ENCODE assay signal across 8 cellular contexts in the genomic region with DNA sequence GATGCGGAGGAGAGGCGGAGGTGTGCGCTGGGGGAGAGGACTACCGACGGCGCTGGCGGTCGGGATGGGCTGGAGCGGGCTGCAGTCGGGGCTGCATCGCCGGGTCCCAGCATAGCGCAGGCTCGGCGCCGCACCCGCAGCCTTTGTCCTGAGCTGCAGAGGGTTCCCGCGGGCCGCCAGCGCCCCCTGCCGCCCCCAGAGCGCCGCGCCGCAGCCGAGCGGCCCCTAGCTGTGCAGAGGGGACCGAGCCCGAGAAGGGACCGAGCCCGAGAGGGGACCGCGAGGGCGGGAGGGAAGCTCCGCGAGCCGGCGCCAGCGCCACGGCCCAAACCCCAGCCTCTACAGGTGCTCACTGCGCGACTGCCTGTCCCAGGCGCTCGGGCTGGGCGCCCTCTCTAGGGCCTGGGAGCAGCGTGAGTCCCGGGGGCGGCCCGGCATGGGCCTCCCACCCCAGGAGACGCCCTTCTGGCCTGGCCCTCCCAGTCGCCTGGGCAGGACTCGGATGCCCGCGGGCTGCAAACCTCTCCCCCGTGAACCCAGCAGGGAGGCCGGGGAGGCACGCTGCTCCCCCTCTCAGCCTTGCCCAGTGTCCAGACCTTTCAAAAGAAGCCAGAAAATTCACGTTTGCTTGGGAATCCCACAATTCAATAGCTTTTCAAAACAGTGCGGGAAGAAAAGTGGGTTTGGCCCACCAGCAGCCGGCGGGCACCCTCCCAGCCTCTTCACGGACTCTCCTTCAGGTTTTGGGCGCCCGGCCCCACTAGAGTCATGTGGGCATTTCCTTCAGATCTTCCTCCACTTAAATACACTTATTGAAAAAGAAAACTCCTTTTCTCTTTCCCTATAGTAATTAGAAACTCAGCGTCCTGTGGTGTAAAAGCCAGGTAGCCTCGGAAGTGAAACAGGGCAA.
DNase-seq lines count a peak whose midpoint lies in the region; ATAC-seq, FAIRE-seq and TF ChIP-seq lines count a peak whose summit lies in the region.

No MANE protein-coding gene starts in this region.

- peak overlapping the region in 1 of 2 donors; percentile 25 for H3K4me3 Mint-ChIP-seq in stimulated activated naive B cell treated with anti-CD40 and anti-IgM and Interleukin-4, amounts not matched to agents 10 μg/mL and 1 μg/mL and 100 μg/mL, for 72 hours

- peak overlapping the region; percentile 27 for H3K4me3 ChIP-seq in A673 (ENCODE audit: low read depth, low read length, poor library complexity, severe bottlenecking)

- TF ChIP-seq POLR2A in GM12891 (IDR thresholded peaks at IDR 0.05; ENCODE audit: low read depth, low read length), result no peak

- peak; percentile 72 for ATAC-seq in HG03175 (IDR thresholded peaks at IDR 0.05; ENCODE audit: unreplicated experiment)
- ATAC-seq in esophagus mucosa, result peak; percentile 85
- peak; percentile 94 to 96 for ATAC-seq in stimulated activated naive B cell treated with anti-CD40 and anti-IgM and Interleukin-4, amounts not matched to agents 10 μg/mL and 1 μg/mL and 100 μg/mL, for 72 hours (replicated peaks)

- peaks cover 56% of the 10 kb centered on the region for H3K27me3 ChIP-seq in A673 (replicated peaks; ENCODE audit: insufficient read depth, low read depth, low read length, poor library complexity)

- H3K27ac Mint-ChIP-seq in stimulated activated naive B cell treated with anti-CD40 and anti-IgM and Interleukin-4, amounts not matched to agents 10 μg/mL and 1 μg/mL and 100 μg/mL, for 72 hours, result no peak overlapping the region

- CTCF ChIA-PET in A673 (lab: Charles Lee), result interaction anchor here (0.6 to 1.1 kb wide), 10 partner anchors 26 to 1468 kb away, joined by 3 to 5 read pairs (median 3); no protein-coding TSS in a partner anchor

- H3K9me3 ChIP-seq in A673 (ENCODE audit: low read depth, low read length, poor library complexity, severe bottlenecking), result no peaks in the 10 kb centered on the region

- H3K4me1 Mint-ChIP-seq in stimulated activated naive B cell treated with anti-CD40 and anti-IgM and Interleukin-4, amounts not matched to agents 10 μg/mL and 1 μg/mL and 100 μg/mL, for 72 hours, result peaks cover 6 to 15% of the 10 kb centered on the region in 2 donors

- H3K4me1 ChIP-seq in A673 (ENCODE audit: insufficient read depth, low read length, poor library complexity, severe bottlenecking), result peaks cover 4% of the 10 kb centered on the region

- POLR2A ChIA-PET in A673 (lab: Charles Lee; ENCODE audit: low non-redundant PET), result no interaction called here

- no peak for FAIRE-seq in GM12891 (lab: Jason Lieb, UNC)

- peak; percentile 76 for TF ChIP-seq CTCF in A673 (conservative IDR thresholded peaks at IDR 0.05; ENCODE audit: low read depth, low read length)

- peaks cover 61 to 72% of the 10 kb centered on the region in 2 donors for H3K27me3 Mint-ChIP-seq in stimulated activated naive B cell treated with anti-CD40 and anti-IgM and Interleukin-4, amounts not matched to agents 10 μg/mL and 1 μg/mL and 100 μg/mL, for 72 hours

- no TSS peak for BruUV-seq in A673 (replicated peaks; lab: Mats Ljungman, UMichigan)

- DNase-seq in A673 (ENCODE audit: low spot score) (peak; percentile 81), GM12891 (ENCODE audit: insufficient read length, low spot score) (peak; percentile 97), NCI-H446 (lab: John Stamatoyannopoulos, UW) (peak; percentile 13 to 76), midbrain (lab: John Stamatoyannopoulos, UW) (peak; percentile 52)
- peak; percentile 83 for DNase-seq in activated CD8-positive, alpha-beta memory T cell treated with anti-CD3 and anti-CD28 coated beads for 24 hours
- DNase-seq in stimulated activated naive B cell treated with anti-CD40 and anti-IgM and Interleukin-4, amounts not matched to agents 10 μg/mL and 1 μg/mL and 100 μg/mL, for 72 hours, result peak; percentile 67

- H3K9me3 Mint-ChIP-seq in stimulated activated naive B cell treated with anti-CD40 and anti-IgM and Interleukin-4, amounts not matched to agents 10 μg/mL and 1 μg/mL and 100 μg/mL, for 72 hours, result no peaks in the 10 kb centered on the region

- H3K36me3 Mint-ChIP-seq in stimulated activated naive B cell treated with anti-CD40 and anti-IgM and Interleukin-4, amounts not matched to agents 10 μg/mL and 1 μg/mL and 100 μg/mL, for 72 hours, result no peaks in the 10 kb centered on the region

- H3K27ac ChIP-seq in A673 (ENCODE audit: low read depth, low read length, poor library complexity, severe bottlenecking), result no peak overlapping the region

- intact Hi-C loops in A673 (cut with micrococcal nuclease; ENCODE audit: unreplicated experiment), result loop anchor here (1.0 to 10.0 kb wide), 5 partner anchors 473 to 1321 kb away; partner anchors contain the start of genes CHST13 and PLXNA1

- H3K36me3 ChIP-seq in A673 (ENCODE audit: insufficient read depth, low read length, poor library complexity, severe bottlenecking), result no peaks in the 10 kb centered on the region

TF ChIP-seq in GM12891, 5 proteins besides CTCF, POLR2A, EP300 and RAD21:
- TF ChIP-seq POLR2AphosphoS5 (IDR thresholded peaks at IDR 0.05; ENCODE audit: low read depth, low read length) (no peak), SPI1 (IDR thresholded peaks at IDR 0.05; ENCODE audit: low read depth, low read length) (no peak), TAF1 (IDR thresholded peaks at IDR 0.05; ENCODE audit: low read depth, low read length) (no peak), POU2F2 (IDR thresholded peaks at IDR 0.05; ENCODE audit: low read depth, low read length) (no peak), PAX5 (IDR thresholded peaks at IDR 0.05; ENCODE audit: insufficient read depth, low read length, severe bottlenecking) (no peak)

Comparison
In these comparisons a context has a peak if more than half of its experiments do, and no peak if none do; other contexts are left out.
1. DNase-seq: peak in every context shown above with its lines; median percentile 97 in GM12891; 83 in activated CD8-positive, alpha-beta memory T cell treated with anti-CD3 and anti-CD28 coated beads for 24 hours; 81 in A673; 67 in stimulated activated naive B cell treated with anti-CD40 and anti-IgM and Interleukin-4, amounts not matched to agents 10 μg/mL and 1 μg/mL and 100 μg/mL, for 72 hours; 52 in midbrain; 44 in NCI-H446.